19 cellular contexts compared by ENCODE assay signal in the genomic region with DNA sequence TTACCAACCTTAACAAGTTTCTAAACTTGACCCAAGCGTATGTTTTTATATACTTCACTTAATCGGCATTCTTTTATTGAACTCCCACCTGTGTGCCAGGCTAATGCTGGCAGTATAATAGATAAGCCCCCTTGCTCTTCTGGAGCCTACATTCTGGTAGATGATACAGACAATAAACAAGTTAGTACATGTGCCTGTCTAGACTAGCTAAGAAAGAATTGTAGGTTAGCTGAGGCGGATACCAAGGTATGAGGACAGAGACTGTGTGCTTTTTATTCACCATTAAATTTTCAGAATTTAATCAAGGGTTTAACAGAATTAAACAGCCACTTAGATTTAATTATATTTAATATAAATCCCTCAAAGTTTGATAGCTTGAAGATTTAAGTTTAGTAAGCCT.
"Had no signal": no experiment of that assay in that cellular context is flagged by ENCODE, and none has a peak within 500 bp of the region (broad histone marks: within the 10 kb centered on the region; RNA-seq: fewer than 3 reads in every experiment).

No MANE protein-coding gene starts in this region.

- H3K4me1 Mint-ChIP-seq: neural progenitor cell had no signal

- H3K27ac Mint-ChIP-seq: dendritic cell treated with granulocyte-macrophage colony-stimulating factor and Interleukin-4, amounts not matched to agents 40 ng/mL and 50 ng/mL, for 4 days; neural progenitor cell; type B pancreatic cell had no signal

- H3K27me3 Mint-ChIP-seq: activated CD4-positive, alpha-beta T cell treated with anti-CD3 and anti-CD28 coated beads, Interleukin-2, amount 10 ng/mL, durations not matched to agents 7 days and 5 days; activated naive CD8-positive, alpha-beta T cell treated with anti-CD3 and anti-CD28 coated beads for 36 hours; dendritic cell treated with granulocyte-macrophage colony-stimulating factor and Interleukin-4, amounts not matched to agents 40 ng/mL and 50 ng/mL, for 4 days; type B pancreatic cell had no signal

- H3K4me2 ChIP-seq: neural progenitor cell had no signal

- H3K4me3 Mint-ChIP-seq: activated CD4-positive, alpha-beta T cell treated with anti-CD3 and anti-CD28 coated beads, Interleukin-2, amount 10 ng/mL, durations not matched to agents 7 days and 5 days; activated naive CD8-positive, alpha-beta T cell treated with anti-CD3 and anti-CD28 coated beads for 36 hours; activated T-cell treated with anti-CD3 and anti-CD28 coated beads, Interleukin-2, amount 50 U/mL, for 4 hours; dendritic cell treated with granulocyte-macrophage colony-stimulating factor and Interleukin-4, amounts not matched to agents 40 ng/mL and 50 ng/mL, for 4 days; neural progenitor cell; type B pancreatic cell had no signal

- DNase-seq: activated CD4-positive, alpha-beta T cell treated with anti-CD3 and anti-CD28 coated beads, Interleukin-2, amount 10 ng/mL, durations not matched to agents 7 days and 5 days; activated effector memory CD4-positive, alpha-beta T cell treated with anti-CD3 and anti-CD28 coated beads, Interleukin-2, amount 50 U/mL, for 16 hours; activated naive CD8-positive, alpha-beta T cell treated with anti-CD3 and anti-CD28 coated beads for 36 hours; activated T-cell treated with anti-CD3 and anti-CD28 coated beads, Interleukin-2, amount 50 U/mL, for 4 hours; amniotic stem cell; effector CD8-positive, alpha-beta T cell; foreskin fibroblast; hippocampal formation; islet precursor cell; stimulated activated CD4-positive, alpha-beta T cell treated with anti-CD3 and anti-CD28 coated beads, Interleukin-2, amount 100 ng/mL, for 48 hours; stomach; T-helper 1 cell; T1000 had no signal

- H3K9me3 Mint-ChIP-seq: activated CD4-positive, alpha-beta T cell treated with anti-CD3 and anti-CD28 coated beads, Interleukin-2, amount 10 ng/mL, durations not matched to agents 7 days and 5 days; activated naive CD8-positive, alpha-beta T cell treated with anti-CD3 and anti-CD28 coated beads for 36 hours; activated T-cell treated with anti-CD3 and anti-CD28 coated beads, Interleukin-2, amount 50 U/mL, for 4 hours; dendritic cell treated with granulocyte-macrophage colony-stimulating factor and Interleukin-4, amounts not matched to agents 40 ng/mL and 50 ng/mL, for 4 days; neural progenitor cell; type B pancreatic cell had no signal

- H3K27ac ChIP-seq: cardiac muscle cell, neural progenitor cell, prostate gland, right atrium auricular region, stomach had no signal

- H2AFZ ChIP-seq: neural progenitor cell had no signal

- H3K27me3 ChIP-seq: cardiac muscle cell, neural progenitor cell, right atrium auricular region, stomach had no signal

- H3K4me1 ChIP-seq: neural progenitor cell, prostate gland, right atrium auricular region had no signal

- H3K9me3 ChIP-seq: prostate gland, right atrium auricular region, stomach had no signal

- H3K4me3 ChIP-seq: cardiac muscle cell, neural progenitor cell, prostate gland, right atrium auricular region, stomach had no signal
